20 cellular contexts compared by ENCODE assay signal in genomic region chr18:28181616-28182015, GRCh38. TPM values are rescaled to one million over a fixed set of nuclear protein-coding genes. Genes with fewer than 3 reads are reported as not detected.
DNase-seq lines count a peak whose midpoint lies in the region; ATAC-seq and TF ChIP-seq lines count a peak whose summit lies in the region.
"Had no signal": no experiment of that assay in that cellular context is flagged by ENCODE, and none has a peak within 500 bp of the region (broad histone marks: within the 10 kb centered on the region; RNA-seq: fewer than 3 reads in every experiment).

No MANE protein-coding gene starts in this region.

- no peak overlapping the region for H3K27ac ChIP-seq in GM23338 (ENCODE audit: low read depth)
- H3K27ac ChIP-seq in SJSA1: peak overlapping the region; percentile 89
- H3K27ac ChIP-seq in iPS-20b (ENCODE audit: low read length): no peak overlapping the region
- H3K27ac ChIP-seq: A549; BLaER1 treated with 17β-estradiol and CSF1 and Interleukin-3, amounts not matched to agents 10 nM and 100 nM had no signal

- H3K27ac Mint-ChIP-seq in GM23338: no peak overlapping the region
- no peak overlapping the region for H3K27ac Mint-ChIP-seq in T-helper 2 cell treated with Interferon-gamma antibody and Interleukin-4, amounts not matched to agents 5 μg/mL and 100 μg/mL, for 36 hours
- H3K27ac Mint-ChIP-seq: CD4-positive, alpha-beta memory T cell had no signal

- peaks cover 7% of the 10 kb centered on the region for H3K27me3 Mint-ChIP-seq in GM23338 (ENCODE audit: insufficient read depth, low read depth, poor library complexity)
- peaks cover 14% of the 10 kb centered on the region for H3K27me3 Mint-ChIP-seq in T-helper 2 cell treated with Interferon-gamma antibody and Interleukin-4, amounts not matched to agents 5 μg/mL and 100 μg/mL, for 36 hours (ENCODE audit: low read depth)

- H3K4me2 ChIP-seq in GM23338: peak overlapping the region; percentile 64; the same call in 1 of the 2 replicates
- H3K4me2 ChIP-seq: A549; BLaER1 treated with 17β-estradiol and CSF1 and Interleukin-3, amounts not matched to agents 10 nM and 100 nM had no signal

- H3K36me3 ChIP-seq in GM23338 (ENCODE audit: insufficient read depth): no peaks in the 10 kb centered on the region
- H3K36me3 ChIP-seq in SJSA1: peaks cover 4% of the 10 kb centered on the region
- no peaks in the 10 kb centered on the region for H3K36me3 ChIP-seq in iPS-20b (ENCODE audit: insufficient read depth, low read depth, low read length)
- H3K36me3 ChIP-seq: BE2C; BLaER1 treated with 17β-estradiol and CSF1 and Interleukin-3, amounts not matched to agents 10 nM and 100 nM; HAP-1 had no signal

- H3K9me3 Mint-ChIP-seq in GM23338: no peaks in the 10 kb centered on the region
- no peaks in the 10 kb centered on the region for H3K9me3 Mint-ChIP-seq in T-helper 2 cell treated with Interferon-gamma antibody and Interleukin-4, amounts not matched to agents 5 μg/mL and 100 μg/mL, for 36 hours

- H3K9ac ChIP-seq in iPS-20b (ENCODE audit: low read depth, low read length): no peak overlapping the region
- H3K9ac ChIP-seq: BLaER1 treated with 17β-estradiol and CSF1 and Interleukin-3, amounts not matched to agents 10 nM and 100 nM had no signal

- H3K27me3 ChIP-seq in GM23338 (ENCODE audit: insufficient read depth) (peaks cover 14% of the 10 kb centered on the region; the same call in 1 of the 2 replicates), SJSA1 (replicated peaks) (no peaks in the 10 kb centered on the region), iPS-20b (ENCODE audit: insufficient read depth, low read length) (peaks cover 17% of the 10 kb centered on the region)
- H3K27me3 ChIP-seq: BE2C had no signal

- H3K9me3 ChIP-seq in SJSA1 (replicated peaks) (no peaks in the 10 kb centered on the region), iPS-20b (ENCODE audit: insufficient read depth, low read depth, low read length) (no peaks in the 10 kb centered on the region)
- H3K9me3 ChIP-seq: A549, BE2C, HAP-1 had no signal

- no peak for TF ChIP-seq CTCF in GM23338 (conservative IDR thresholded peaks at IDR 0.05; ENCODE audit: low read depth in 2 of 2)

- H3K79me2 ChIP-seq in GM23338 (replicated peaks; ENCODE audit: insufficient read depth): no peaks in the 10 kb centered on the region

- H3K4me1 ChIP-seq in GM23338 (ENCODE audit: insufficient read depth) (peaks cover 38% of the 10 kb centered on the region), SJSA1 (replicated peaks) (peaks cover 38% of the 10 kb centered on the region), iPS-20b (ENCODE audit: insufficient read depth, low read length) (peaks cover 39% of the 10 kb centered on the region)
- H3K4me1 ChIP-seq: BE2C; BLaER1 treated with 17β-estradiol and CSF1 and Interleukin-3, amounts not matched to agents 10 nM and 100 nM had no signal

- no peaks in the 10 kb centered on the region for H4K20me1 ChIP-seq in GM23338 (replicated peaks; ENCODE audit: insufficient read depth)
- H4K20me1 ChIP-seq: BLaER1 treated with 17β-estradiol and CSF1 and Interleukin-3, amounts not matched to agents 10 nM and 100 nM had no signal

- H3K4me3 ChIP-seq in GM23338 (no peak overlapping the region), SJSA1 (no peak overlapping the region), iPS-20b (ENCODE audit: low read length) (peak overlapping the region; percentile 8; the same call in 1 of the 2 replicates)
- H3K4me3 ChIP-seq: A549; BLaER1 treated with 17β-estradiol and CSF1 and Interleukin-3, amounts not matched to agents 10 nM and 100 nM had no signal

- no peak overlapping the region for H2AFZ ChIP-seq in GM23338

- no peaks in the 10 kb centered on the region for H3K36me3 Mint-ChIP-seq in GM23338 (ENCODE audit: low read depth)
- H3K36me3 Mint-ChIP-seq in T-helper 2 cell treated with Interferon-gamma antibody and Interleukin-4, amounts not matched to agents 5 μg/mL and 100 μg/mL, for 36 hours (ENCODE audit: low read depth): no peaks in the 10 kb centered on the region
- H3K36me3 Mint-ChIP-seq: CD4-positive, alpha-beta memory T cell had no signal

- H3K4me3 Mint-ChIP-seq in GM23338: no peak overlapping the region
- H3K4me3 Mint-ChIP-seq in T-helper 2 cell treated with Interferon-gamma antibody and Interleukin-4, amounts not matched to agents 5 μg/mL and 100 μg/mL, for 36 hours: no peak overlapping the region
- H3K4me3 Mint-ChIP-seq: CD4-positive, alpha-beta memory T cell had no signal

- no peaks in the 10 kb centered on the region for H3K9me2 ChIP-seq in GM23338 (ENCODE audit: insufficient read depth)

- H3K4me1 Mint-ChIP-seq in GM23338: peaks cover 46% of the 10 kb centered on the region
- no peaks in the 10 kb centered on the region for H3K4me1 Mint-ChIP-seq in T-helper 2 cell treated with Interferon-gamma antibody and Interleukin-4, amounts not matched to agents 5 μg/mL and 100 μg/mL, for 36 hours (ENCODE audit: low read depth)

- DNase-seq in GM23338 (ENCODE audit: low spot score) (peak; percentile 15), SJSA1 (ENCODE audit: low read depth in 1 of 2, low spot score in 2 of 2) (peak in 1 of 2 experiments; percentile 64), dermis blood vessel endothelial cell (no peak), C1 segment of cervical spinal cord (lab: John Stamatoyannopoulos, UW) (no peak)
- DNase-seq in T-helper 2 cell treated with Interferon-gamma antibody and Interleukin-4, amounts not matched to agents 5 μg/mL and 100 μg/mL, for 36 hours (ENCODE audit: low spot score): no peak
- DNase-seq: 8988T; ACHN; AML-193; BE2C; Calu3; CD4-positive, alpha-beta memory T cell; COR-L47; DMS153; DND-41; GOT3 had no signal

- ATAC-seq in GM23338: no peak
- no peak for ATAC-seq in GM21515 (IDR thresholded peaks at IDR 0.05; ENCODE audit: unreplicated experiment)
- ATAC-seq: A549 had no signal

- no peaks in the 10 kb centered on the region for H3F3A ChIP-seq in GM23338 (replicated peaks; ENCODE audit: low read depth)

TF ChIP-seq in GM23338, 12 proteins besides CTCF, POLR2A, EP300 and RAD21 (continues in another document):
- no peak for TF ChIP-seq NANOG (IDR thresholded peaks at IDR 0.05; ENCODE audit: borderline replicate concordance)
- no peak for TF ChIP-seq EZH2phosphoT487 (IDR thresholded peaks at IDR 0.05; ENCODE audit: unreplicated experiment)
- TF ChIP-seq STAT1 (IDR thresholded peaks at IDR 0.05; ENCODE audit: unreplicated experiment): no peak
- no peak for TF ChIP-seq ZNF114 (CRISPR knock-in tag; IDR thresholded peaks at IDR 0.05)
- no peak for TF ChIP-seq CREB1 (CRISPR knock-in tag; IDR thresholded peaks at IDR 0.05; ENCODE audit: low read depth)

RNA-seq across cellular contexts. Expression of gene CDH2, which starts 4.7 kb away (rescaled TPM):
- total RNA-seq in GM23338 (2014; rRNA removed; shearing (Covaris generic)): 36.9 and 42.6 TPM in 2 replicates
- 14.7 and 15.2 TPM in 2 replicates for polyA plus RNA-seq in GM23338 (2016; fragmentation: Nextera tagmentation; extraction: Ambion mirVana)
- total RNA-seq in SJSA1 (2014; rRNA removed; shearing (Covaris generic)): 47.2 and 75.7 TPM in 2 replicates
- total RNA-seq in dermis blood vessel endothelial cell: 1.8 and 1.9 TPM in 2 replicates
- total RNA-seq: CD4-positive, alpha-beta memory T cell had no signal
- polyA plus RNA-seq: CD4-positive, alpha-beta memory T cell had no signal

Comparison
In these comparisons a context has a peak if more than half of its experiments do, and no peak if none do; other contexts are left out.
1. RNA of gene CDH2, which starts 4.7 kb away (total RNA-seq): 47.2 to 75.7 TPM in SJSA1 and 36.9 to 42.6 TPM in GM23338; 1.8 to 1.9 TPM in dermis blood vessel endothelial cell; every median in the first group is over 10 times any median in the second.